Comparison of ENCODE assay signal across 13 cellular contexts in the genomic region with DNA sequence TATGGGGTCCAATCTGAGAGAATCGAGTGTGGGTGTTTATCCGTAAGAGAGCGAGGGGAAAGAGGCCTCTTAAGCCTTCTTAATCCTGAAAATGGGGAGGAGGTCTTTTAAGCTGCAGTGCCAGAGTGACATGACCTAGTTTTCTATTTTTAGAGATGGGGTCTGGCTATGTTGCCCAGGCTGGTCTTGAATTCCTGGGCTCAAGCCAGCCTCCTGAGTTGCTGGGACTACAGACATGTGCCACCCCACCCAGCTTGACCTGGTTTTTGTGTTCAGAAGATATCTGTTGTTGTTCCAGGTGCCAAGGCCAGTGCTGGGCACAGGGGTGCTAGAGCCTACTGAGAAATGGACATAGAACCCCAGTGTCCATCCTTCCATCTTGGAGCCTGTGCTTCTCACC. TPM values are rescaled to one million over a fixed set of nuclear protein-coding genes. Genes with fewer than 3 reads are reported as not detected.
DNase-seq lines count a peak whose midpoint lies in the region; ATAC-seq, FAIRE-seq and TF ChIP-seq lines count a peak whose summit lies in the region.
"Had no signal": no experiment of that assay in that cellular context is flagged by ENCODE, and none has a peak within 500 bp of the region (broad histone marks: within the 10 kb centered on the region; RNA-seq: fewer than 3 reads in every experiment).

No MANE protein-coding gene starts in this region.

- H3F3A ChIP-seq in GM23338 (replicated peaks; ENCODE audit: low read depth): peaks cover 6% of the 10 kb centered on the region; the same call in 1 of the 2 replicates

- peaks cover 10% of the 10 kb centered on the region; the same call in 2 of the 3 replicates for H3K36me3 Mint-ChIP-seq in GM23338 (ENCODE audit: low read depth)
- H3K36me3 Mint-ChIP-seq in activated naive CD8-positive, alpha-beta T cell treated with anti-CD3 and anti-CD28 coated beads, Interleukin-2, amount 10 ng/mL, durations not matched to agents 7 days and 5 days: peaks cover 13% of the 10 kb centered on the region

- H3K27me3 Mint-ChIP-seq in GM23338 (ENCODE audit: insufficient read depth, low read depth, poor library complexity): peaks cover 19% of the 10 kb centered on the region
- H3K27me3 Mint-ChIP-seq in activated naive CD8-positive, alpha-beta T cell treated with anti-CD3 and anti-CD28 coated beads, Interleukin-2, amount 10 ng/mL, durations not matched to agents 7 days and 5 days: no peaks in the 10 kb centered on the region

- H3K9ac ChIP-seq in muscle layer of colon (ENCODE audit: low read length): peak overlapping the region; percentile 93

- TF ChIP-seq EP300 in A549 (IDR thresholded peaks at IDR 0.05): no peak

- H3K4me3 ChIP-seq in A549: no peak overlapping the region
- no peak overlapping the region for H3K4me3 ChIP-seq in GM23338
- H3K4me3 ChIP-seq in muscle layer of colon (ENCODE audit: low read depth in 1 of 2, low read length in 2 of 2): no peak overlapping the region

- TF ChIP-seq RAD21 in A549 (conservative IDR thresholded peaks at IDR 0.05 in 1 of 2, IDR thresholded peaks at IDR 0.05 in 1 of 2): no peak

- ATAC-seq in A549: no peak
- no peak for ATAC-seq in GM23338
- no peak for ATAC-seq in activated naive CD8-positive, alpha-beta T cell treated with anti-CD3 and anti-CD28 coated beads, Interleukin-2, amount 10 ng/mL, durations not matched to agents 7 days and 5 days (ENCODE audit: low read depth)
- no peak for ATAC-seq in GM18873 (IDR thresholded peaks at IDR 0.05; ENCODE audit: low FRiP score, unreplicated experiment)
- ATAC-seq: activated CD4-positive, CD25-positive, alpha-beta regulatory T cell treated with anti-CD3 and anti-CD28 coated beads, Interleukin-2, amount 50 U/mL, for 24 hours; body of pancreas; left lung had no signal

- DNase-seq in A549 (ENCODE audit: low read depth in 1 of 2, low spot score in 1 of 2) (no peak), GM23338 (ENCODE audit: low spot score) (no peak), HT-29 (ENCODE audit: low spot score) (no peak), DMS153 treated with DMSO at 0.1 percent for 48 hours (lab: John Stamatoyannopoulos, UW; ENCODE audit: unreplicated experiment) (no peak), NCI-H146 (lab: John Stamatoyannopoulos, UW) (no peak)
- DNase-seq in activated naive CD8-positive, alpha-beta T cell treated with anti-CD3 and anti-CD28 coated beads, Interleukin-2, amount 10 ng/mL, durations not matched to agents 7 days and 5 days: no peak
- DNase-seq: body of pancreas; left lung; NCI-H1092 treated with DMSO at 0.1 percent for 48 hours; stimulated activated CD4-positive, alpha-beta T cell treated with anti-CD3 and anti-CD28 coated beads, Interleukin-12 subunit alpha, Interleukin-12 subunit beta, amount 100 ng/mL, for 4 hours had no signal

- H3K4me1 Mint-ChIP-seq in GM23338: peaks cover 8% of the 10 kb centered on the region
- H3K4me1 Mint-ChIP-seq in activated naive CD8-positive, alpha-beta T cell treated with anti-CD3 and anti-CD28 coated beads, Interleukin-2, amount 10 ng/mL, durations not matched to agents 7 days and 5 days: peaks cover 8% of the 10 kb centered on the region

- no peaks in the 10 kb centered on the region for H3K79me2 ChIP-seq in GM23338 (replicated peaks; ENCODE audit: insufficient read depth)

- H3K27me3 ChIP-seq in GM23338 (ENCODE audit: insufficient read depth) (peaks cover 13% of the 10 kb centered on the region), muscle layer of colon (ENCODE audit: control insufficient read depth in 1 of 2, insufficient read depth in 2 of 2, low read length in 2 of 2) (no peaks in the 10 kb centered on the region)
- H3K27me3 ChIP-seq: body of pancreas, left lung had no signal

- no peak overlapping the region for H3K27ac Mint-ChIP-seq in GM23338
- peak overlapping the region; percentile 34 for H3K27ac Mint-ChIP-seq in activated naive CD8-positive, alpha-beta T cell treated with anti-CD3 and anti-CD28 coated beads, Interleukin-2, amount 10 ng/mL, durations not matched to agents 7 days and 5 days

- POLR2A ChIA-PET in A549 (lab: Yijun Ruan, JAX): interaction anchor here (4.1 to 5.8 kb wide), 2 partner anchors 13 to 22 kb away, joined by 17 to 49 read pairs; partner anchors contain the start of gene ESRRA
- POLR2A ChIA-PET in activated naive CD8-positive, alpha-beta T cell treated with anti-CD3 and anti-CD28 coated beads, Interleukin-2, amount 10 ng/mL, durations not matched to agents 7 days and 5 days (lab: Charles Lee): interaction anchor here (1.2 to 4.5 kb wide), 4 partner anchors 13 to 77 kb away, joined by 3 to 72 read pairs (median 8); partner anchors contain the start of genes ESRRA and FERMT3

- no peaks in the 10 kb centered on the region for H3K9me3 ChIP-seq in A549
- H3K9me3 ChIP-seq in muscle layer of colon (ENCODE audit: low read length): no peaks in the 10 kb centered on the region
- H3K9me3 ChIP-seq: body of pancreas, left lung had no signal

- peak overlapping the region; percentile 23; the same call in 1 of the 3 replicates for H3K4me3 Mint-ChIP-seq in GM23338
- no peak overlapping the region for H3K4me3 Mint-ChIP-seq in activated naive CD8-positive, alpha-beta T cell treated with anti-CD3 and anti-CD28 coated beads, Interleukin-2, amount 10 ng/mL, durations not matched to agents 7 days and 5 days

- H3K4me2 ChIP-seq in A549: peak overlapping the region; percentile 86
- no peak overlapping the region; the same call in 1 of the 2 replicates for H3K4me2 ChIP-seq in GM23338

- no peak for FAIRE-seq in A549 (lab: Jason Lieb, UNC)

- H4K20me1 ChIP-seq in GM23338 (replicated peaks; ENCODE audit: insufficient read depth): no peaks in the 10 kb centered on the region; the same call in 1 of the 2 replicates

- H3K4me1 ChIP-seq in A549: peaks cover 17% of the 10 kb centered on the region; the same call in 1 of the 3 replicates
- H3K4me1 ChIP-seq in GM23338 (ENCODE audit: insufficient read depth): peaks cover 8% of the 10 kb centered on the region
- H3K4me1 ChIP-seq in muscle layer of colon (ENCODE audit: insufficient read depth, low read length): peaks cover 19% of the 10 kb centered on the region

- CTCF ChIA-PET in A549 (lab: Yijun Ruan, JAX): interaction anchor here (0.8 to 20.5 kb wide), 5 partner anchors 12 to 72 kb away, joined by 3 to 448 read pairs (median 7); partner anchors contain the start of genes CATSPERZ, ESRRA and PLCB3

- H3K27ac ChIP-seq in A549: peak overlapping the region in 1 of 2 experiments; percentile 98; a peak in 2 of 6 replicates
- no peak overlapping the region for H3K27ac ChIP-seq in GM23338 (ENCODE audit: low read depth)
- no peak overlapping the region for H3K27ac ChIP-seq in muscle layer of colon (ENCODE audit: low read depth, low read length)

- H3K9me3 Mint-ChIP-seq in GM23338: no peaks in the 10 kb centered on the region
- H3K9me3 Mint-ChIP-seq in activated naive CD8-positive, alpha-beta T cell treated with anti-CD3 and anti-CD28 coated beads, Interleukin-2, amount 10 ng/mL, durations not matched to agents 7 days and 5 days: no peaks in the 10 kb centered on the region

- WGBS in A549 (ENCODE audit: missing lambda C conversion rate): 97% methylated on average over 3 of the region's 3 CpGs

- no peaks in the 10 kb centered on the region for H3K36me3 ChIP-seq in GM23338 (ENCODE audit: insufficient read depth)
- peaks cover 16% of the 10 kb centered on the region for H3K36me3 ChIP-seq in muscle layer of colon (ENCODE audit: insufficient read depth, low read length)

- TF ChIP-seq POLR2A in A549 (IDR thresholded peaks at IDR 0.05; ENCODE audit: low read length): no peak

- no peak overlapping the region for H2AFZ ChIP-seq in GM23338

- H3K9me2 ChIP-seq in GM23338 (ENCODE audit: insufficient read depth): no peaks in the 10 kb centered on the region

- TF ChIP-seq CTCF in A549 (IDR thresholded peaks at IDR 0.05) (no peak), GM23338 (conservative IDR thresholded peaks at IDR 0.05; ENCODE audit: low read depth in 2 of 2) (no peak)

RNA-seq across cellular contexts. Expression of gene BAD, which starts 1.4 kb away (rescaled TPM):
- polyA plus RNA-seq in A549 (2011; rRNA removed): 33.7 and 35.6 TPM in 2 replicates
- polyA plus RNA-seq in A549 (2012; cell fraction: cytosol; rRNA removed): 78.5 and 99.7 TPM in 2 replicates
- polyA plus RNA-seq in A549 (2012; cell fraction: nucleus; rRNA removed): 56.7 and 63.9 TPM in 2 replicates
- polyA plus RNA-seq in A549 (2017; fragmentation: RNase III; extraction: RNeasy Plus Mini Kit Qiagen cat#74134 plus additional on column Dnase treatment): 65.7 to 68.4 TPM (median 66.4 TPM) in 3 replicates
- 7.1 and 11.8 TPM in 2 replicates for polyA minus RNA-seq in A549 (2011; rRNA and poly(A)+ RNA removed)
- total RNA-seq in GM23338 (2014; rRNA removed; shearing (Covaris generic)): 45.8 and 46.4 TPM in 2 replicates
- 45.5 and 46.3 TPM in 2 replicates for polyA plus RNA-seq in GM23338 (2016; fragmentation: Nextera tagmentation; extraction: Ambion mirVana)
- 10 to 100 TPM; 32.9 to 35.8 TPM for total RNA-seq in activated naive CD8-positive, alpha-beta T cell treated with anti-CD3 and anti-CD28 coated beads, Interleukin-2, amount 10 ng/mL, durations not matched to agents 7 days and 5 days
- total RNA-seq in HT-29 (2014; rRNA removed; shearing (Covaris generic)): 159 and 160 TPM in 2 replicates

RNA-seq across cellular contexts. Expression of gene GPR137, which starts 2.6 kb away (rescaled TPM):
- polyA plus RNA-seq in A549 (2011; rRNA removed) (11.0 and 14.4 TPM in 2 replicates), A549 (2017; fragmentation: RNase III; extraction: RNeasy Plus Mini Kit Qiagen cat#74134 plus additional on column Dnase treatment) (33.9 to 38.5 TPM (median 37.4 TPM) in 3 replicates), GM23338 (2016; fragmentation: Nextera tagmentation; extraction: Ambion mirVana) (16.3 and 17.7 TPM in 2 replicates)
- 27.0 and 40.8 TPM in 2 replicates for polyA plus RNA-seq in A549 (2012; cell fraction: cytosol; rRNA removed)
- 77.0 and 77.5 TPM in 2 replicates for polyA plus RNA-seq in A549 (2012; cell fraction: nucleus; rRNA removed)
- 17.2 and 17.6 TPM in 2 replicates for polyA minus RNA-seq in A549 (2011; rRNA and poly(A)+ RNA removed)
- total RNA-seq in GM23338 (2014; rRNA removed; shearing (Covaris generic)): 32.5 and 35.6 TPM in 2 replicates
- 10 to 100 TPM; 31.3 to 32.7 TPM for total RNA-seq in activated naive CD8-positive, alpha-beta T cell treated with anti-CD3 and anti-CD28 coated beads, Interleukin-2, amount 10 ng/mL, durations not matched to agents 7 days and 5 days
- total RNA-seq in HT-29 (2014; rRNA removed; shearing (Covaris generic)): 23.9 and 36.5 TPM in 2 replicates

RNA-seq across cellular contexts. Expression of gene KCNK4, which starts 8.0 kb away (rescaled TPM):
- polyA plus RNA-seq in A549 (2011; rRNA removed): not detected in 2 replicates
- polyA plus RNA-seq in A549 (2012; cell fraction: cytosol; rRNA removed): 0.06 TPM in 1 of 2 replicates, not detected in the other
- polyA plus RNA-seq in A549 (2012; cell fraction: nucleus; rRNA removed): 0.41 and 0.42 TPM in 2 replicates
- polyA plus RNA-seq in A549 (2017; fragmentation: RNase III; extraction: RNeasy Plus Mini Kit Qiagen cat#74134 plus additional on column Dnase treatment): 0.12 to 0.28 TPM (median 0.17 TPM) in 3 replicates
- not detected in 2 replicates for polyA minus RNA-seq in A549 (2011; rRNA and poly(A)+ RNA removed)
- total RNA-seq in GM23338 (2014; rRNA removed; shearing (Covaris generic)): 1.0 TPM in 1 of 2 replicates, not detected in the other
- not detected in 2 replicates for polyA plus RNA-seq in GM23338 (2016; fragmentation: Nextera tagmentation; extraction: Ambion mirVana)
- total RNA-seq in activated naive CD8-positive, alpha-beta T cell treated with anti-CD3 and anti-CD28 coated beads, Interleukin-2, amount 10 ng/mL, durations not matched to agents 7 days and 5 days: not detected
- total RNA-seq in HT-29 (2014; rRNA removed; shearing (Covaris generic)): not detected in 2 replicates
- total RNA-seq: body of pancreas, left lung had no signal

RNA-seq across cellular contexts. Expression of gene CATSPERZ, which starts 17.1 kb away (rescaled TPM):
- polyA plus RNA-seq in A549 (2011; rRNA removed) (1.9 TPM in 2 replicates), A549 (2017; fragmentation: RNase III; extraction: RNeasy Plus Mini Kit Qiagen cat#74134 plus additional on column Dnase treatment) (3.4 to 4.7 TPM (median 4.1 TPM) in 3 replicates), GM23338 (2016; fragmentation: Nextera tagmentation; extraction: Ambion mirVana) (0.99 and 1.8 TPM in 2 replicates)
- polyA plus RNA-seq in A549 (2012; cell fraction: cytosol; rRNA removed): 5.9 TPM in 2 replicates
- polyA plus RNA-seq in A549 (2012; cell fraction: nucleus; rRNA removed): 1.7 and 4.2 TPM in 2 replicates
- not detected in 2 replicates for polyA minus RNA-seq in A549 (2011; rRNA and poly(A)+ RNA removed)
- not detected in 2 replicates for total RNA-seq in GM23338 (2014; rRNA removed; shearing (Covaris generic))
- total RNA-seq in activated naive CD8-positive, alpha-beta T cell treated with anti-CD3 and anti-CD28 coated beads, Interleukin-2, amount 10 ng/mL, durations not matched to agents 7 days and 5 days: not detected
- total RNA-seq in HT-29 (2014; rRNA removed; shearing (Covaris generic)): 1.4 and 2.3 TPM in 2 replicates
- total RNA-seq: left lung had no signal

RNA-seq across cellular contexts. Expression of gene ESRRA, which starts 22.2 kb away (rescaled TPM):
- polyA plus RNA-seq in A549 (2011; rRNA removed): 13.9 and 15.2 TPM in 2 replicates
- polyA plus RNA-seq in A549 (2012; cell fraction: cytosol; rRNA removed): 30.4 and 39.1 TPM in 2 replicates
- 43.3 and 53.6 TPM in 2 replicates for polyA plus RNA-seq in A549 (2012; cell fraction: nucleus; rRNA removed)
- 30.9 to 35.5 TPM (median 33.5 TPM) in 3 replicates for polyA plus RNA-seq in A549 (2017; fragmentation: RNase III; extraction: RNeasy Plus Mini Kit Qiagen cat#74134 plus additional on column Dnase treatment)
- polyA minus RNA-seq in A549 (2011; rRNA and poly(A)+ RNA removed): 11.4 and 19.0 TPM in 2 replicates
- total RNA-seq in GM23338 (2014; rRNA removed; shearing (Covaris generic)): 50.1 and 55.1 TPM in 2 replicates
- polyA plus RNA-seq in GM23338 (2016; fragmentation: Nextera tagmentation; extraction: Ambion mirVana): 13.7 and 15.7 TPM in 2 replicates
- total RNA-seq in activated naive CD8-positive, alpha-beta T cell treated with anti-CD3 and anti-CD28 coated beads, Interleukin-2, amount 10 ng/mL, durations not matched to agents 7 days and 5 days: 10 to 100 TPM; 33.9 to 35.1 TPM
- 180 TPM in 2 replicates for total RNA-seq in HT-29 (2014; rRNA removed; shearing (Covaris generic))
